ENCODE assay signal across 9 cellular contexts in genomic region chr3:120855665-120856437, GRCh38. TPM values are rescaled to one million over a fixed set of nuclear protein-coding genes. Genes with fewer than 3 reads are reported as not detected.
DNase-seq lines count a peak whose midpoint lies in the region; ATAC-seq and TF ChIP-seq lines count a peak whose summit lies in the region.
"Had no signal": no experiment of that assay in that cellular context is flagged by ENCODE, and none has a peak within 500 bp of the region (broad histone marks: within the 10 kb centered on the region; RNA-seq: fewer than 3 reads in every experiment).

No MANE protein-coding gene starts in this region.

- no peak overlapping the region for H3K4me3 Mint-ChIP-seq in activated naive CD8-positive, alpha-beta T cell treated with anti-CD3 and anti-CD28 coated beads, Interleukin-2, amount 50 U/mL, for 24 hours

- H3K27me3 ChIP-seq in heart left ventricle: peaks cover 0 to 7% (median 0%) of the 10 kb centered on the region in 9 donors
- H3K27me3 ChIP-seq: neutrophil had no signal

- DNase-seq in heart left ventricle: peak; percentile 16 to 57 (median 28)
- DNase-seq in Right ventricle myocardium inferior (ENCODE audit: missing footprints): no peak
- peak; percentile 81 for DNase-seq in astrocyte of the hippocampus (ENCODE audit: low read depth, low spot score)
- peak; percentile 65 for DNase-seq in kidney glomerular epithelial cell (lab: John Stamatoyannopoulos, UW)
- DNase-seq in stimulated activated CD8-positive, alpha-beta memory T cell treated with anti-CD3 and anti-CD28 coated beads, Interleukin-4, amount 100 ng/mL, for 48 hours: no peak
- no peak for DNase-seq in activated naive CD8-positive, alpha-beta T cell treated with anti-CD3 and anti-CD28 coated beads, Interleukin-2, amount 50 U/mL, for 24 hours

- WGBS in heart left ventricle, 4 donors: 44 to 56% (median 46%) methylated on average over 7 of the region's 7 CpGs

- H3K4me3 ChIP-seq in heart left ventricle: no peak overlapping the region

- H3K27ac ChIP-seq in heart left ventricle: no peak overlapping the region
- H3K27ac ChIP-seq: neutrophil had no signal

- no peak for TF ChIP-seq CTCF in heart left ventricle (IDR thresholded peaks at IDR 0.05)

- no peaks in the 10 kb centered on the region for H3K4me1 Mint-ChIP-seq in activated naive CD8-positive, alpha-beta T cell treated with anti-CD3 and anti-CD28 coated beads, Interleukin-2, amount 50 U/mL, for 24 hours

- no peak overlapping the region for H3K27ac Mint-ChIP-seq in activated naive CD8-positive, alpha-beta T cell treated with anti-CD3 and anti-CD28 coated beads, Interleukin-2, amount 50 U/mL, for 24 hours

- peak in 3 of 4 donors; percentile 37 to 75 (median 38) for ATAC-seq in heart left ventricle
- no peak for ATAC-seq in Right ventricle myocardium inferior
- no peak for ATAC-seq in HG03571 (IDR thresholded peaks at IDR 0.05; ENCODE audit: unreplicated experiment)
- no peak for ATAC-seq in HG03045 (IDR thresholded peaks at IDR 0.05; ENCODE audit: unreplicated experiment)
- no peak for ATAC-seq in activated naive CD8-positive, alpha-beta T cell treated with anti-CD3 and anti-CD28 coated beads, Interleukin-2, amount 50 U/mL, for 24 hours

- no peak for TF ChIP-seq POLR2A in heart left ventricle (IDR thresholded peaks at IDR 0.05)

- intact Hi-C loops in heart left ventricle (cut with DNase I) (no loop called here), Right ventricle myocardium inferior (cut with DNase I) (no loop called here)

- H3K27me3 Mint-ChIP-seq in activated naive CD8-positive, alpha-beta T cell treated with anti-CD3 and anti-CD28 coated beads, Interleukin-2, amount 50 U/mL, for 24 hours: peaks cover 12% of the 10 kb centered on the region

- no peaks in the 10 kb centered on the region for H3K36me3 Mint-ChIP-seq in activated naive CD8-positive, alpha-beta T cell treated with anti-CD3 and anti-CD28 coated beads, Interleukin-2, amount 50 U/mL, for 24 hours (ENCODE audit: low read depth)

- H3K4me1 ChIP-seq in heart left ventricle: no peaks in the 10 kb centered on the region

- H3K9me3 Mint-ChIP-seq in activated naive CD8-positive, alpha-beta T cell treated with anti-CD3 and anti-CD28 coated beads, Interleukin-2, amount 50 U/mL, for 24 hours: no peaks in the 10 kb centered on the region

- no peaks in the 10 kb centered on the region for H3K9me3 ChIP-seq in heart left ventricle
- H3K9me3 ChIP-seq: neutrophil had no signal

- no peaks in the 10 kb centered on the region for H3K36me3 ChIP-seq in heart left ventricle
- H3K36me3 ChIP-seq: neutrophil had no signal

RNA-seq across cellular contexts. Expression of gene STXBP5L, which starts 52.2 kb away (rescaled TPM):
- total RNA-seq in heart left ventricle (under 1 TPM in 1 of 9 donors, not detected in 8; 0.10 TPM), Right ventricle myocardium inferior (not detected)
- not detected for polyA plus RNA-seq in heart left ventricle

Comparison
In these comparisons a context has a peak if more than half of its experiments do, and no peak if none do; other contexts are left out.
1. ATAC-seq: peak in heart left ventricle (3 of 4); none in Right ventricle myocardium inferior (single experiment), HG03571 (single experiment), HG03045 (single experiment) and activated naive CD8-positive, alpha-beta T cell treated with anti-CD3 and anti-CD28 coated beads, Interleukin-2, amount 50 U/mL, for 24 hours (single experiment).
2. DNase-seq: peak in heart left ventricle (5 of 5), astrocyte of the hippocampus (single experiment) and kidney glomerular epithelial cell (single experiment); none in Right ventricle myocardium inferior (single experiment), stimulated activated CD8-positive, alpha-beta memory T cell treated with anti-CD3 and anti-CD28 coated beads, Interleukin-4, amount 100 ng/mL, for 48 hours (single experiment) and activated naive CD8-positive, alpha-beta T cell treated with anti-CD3 and anti-CD28 coated beads, Interleukin-2, amount 50 U/mL, for 24 hours (single experiment).